14 cellular contexts compared by ENCODE assay signal in genomic region chr18:23236876-23237468, GRCh38.
DNase-seq lines count a peak whose midpoint lies in the region; TF ChIP-seq lines count a peak whose summit lies in the region.
"Had no signal": no experiment of that assay in that cellular context is flagged by ENCODE, and none has a peak within 500 bp of the region (broad histone marks: within the 10 kb centered on the region; RNA-seq: fewer than 3 reads in every experiment).

No MANE protein-coding gene starts in this region.

- peak overlapping the region in 1 of 7 donors; percentile 7 for H3K4me3 Mint-ChIP-seq in CD8-positive, alpha-beta memory T cell

- DNase-seq in CD8-positive, alpha-beta memory T cell = no peak
- no peak for DNase-seq in esophagus squamous epithelium (lab: John Stamatoyannopoulos, UW)
- no peak for DNase-seq in sigmoid colon
- no peak for DNase-seq in MV-4-11 (lab: John Stamatoyannopoulos, UW)
- no peak for DNase-seq in activated T-cell treated with anti-CD3 and anti-CD28 coated beads for 4 hours
- no peak for DNase-seq in ACHN
- DNase-seq in activated naive CD4-positive, alpha-beta T cell treated with anti-CD3 and anti-CD28 coated beads, Interleukin-2, amount 50 U/mL, for 16 hours = no peak
- DNase-seq: KBM-7, PC-3 had no signal

- POLR2A ChIA-PET in CD8-positive, alpha-beta memory T cell (lab: Charles Lee) = no interaction called here

- in situ Hi-C loops in ACHN (cut with HindIII; ENCODE audit: low pct_ligation_motif_present, low pct_unique_long_range_greater_than_20kb, low sequenced_read_pairs) = no loop called here

- H3K4me2 ChIP-seq in OCI-LY3 (ENCODE audit: low read length) = peak overlapping the region; percentile 59

- H3K27me3 Mint-ChIP-seq in CD8-positive, alpha-beta memory T cell = peaks cover 0 to 1% of the 10 kb centered on the region in 2 donors
- H3K27me3 Mint-ChIP-seq: CD4-positive, alpha-beta memory T cell; central memory CD8-positive, alpha-beta T cell had no signal

- no peaks in the 10 kb centered on the region for H3K9me3 Mint-ChIP-seq in CD8-positive, alpha-beta memory T cell
- H3K9me3 Mint-ChIP-seq: activated T-cell treated with anti-CD3 and anti-CD28 coated beads, Interleukin-2, amount 50 U/mL, for 72 hours; CD4-positive, alpha-beta memory T cell; central memory CD8-positive, alpha-beta T cell had no signal

- H3K27ac ChIP-seq in CD8-positive, alpha-beta memory T cell (ENCODE audit: low read depth, low read length) = no peak overlapping the region
- no peak overlapping the region for H3K27ac ChIP-seq in OCI-LY3 (ENCODE audit: low read length)
- peak overlapping the region; percentile 78 to 89 (median 84) for H3K27ac ChIP-seq in esophagus squamous epithelium
- H3K27ac ChIP-seq in sigmoid colon = peak overlapping the region; percentile 79 to 83 (median 81)

- TF ChIP-seq POLR2A in esophagus squamous epithelium (IDR thresholded peaks at IDR 0.05) = no peak
- no peak for TF ChIP-seq POLR2A in sigmoid colon (IDR thresholded peaks at IDR 0.05)

- H3K36me3 Mint-ChIP-seq in CD8-positive, alpha-beta memory T cell = no peaks in the 10 kb centered on the region
- H3K36me3 Mint-ChIP-seq: CD4-positive, alpha-beta memory T cell had no signal

- intact Hi-C loops in esophagus squamous epithelium (cut with DNase I) (loop anchor here (10.0 kb wide), 2 partner anchors 102 to 118 kb away; partner anchors contain the start of gene CABLES1), sigmoid colon (cut with DNase I) (no loop called here)

- no peak for TF ChIP-seq EP300 in sigmoid colon (IDR thresholded peaks at IDR 0.05)

- CTCF ChIA-PET in CD8-positive, alpha-beta memory T cell (lab: Charles Lee) = interaction anchor here (1.0 to 1.1 kb wide), 2 partner anchors 9 to 13 kb away, joined by 3 to 4 read pairs; no protein-coding TSS in a partner anchor

- H3K4me1 Mint-ChIP-seq in CD8-positive, alpha-beta memory T cell = peaks cover 19 to 36% (median 32%) of the 10 kb centered on the region in 3 donors

- H3K27ac Mint-ChIP-seq in CD8-positive, alpha-beta memory T cell = peak overlapping the region in 6 of 8 donors; percentile 27 to 86 (median 52)

- no peaks in the 10 kb centered on the region for H4K20me1 ChIP-seq in OCI-LY3 (ENCODE audit: insufficient read depth, low read length)

- H3K36me3 ChIP-seq in CD8-positive, alpha-beta memory T cell (ENCODE audit: insufficient read depth, low read length) = no peaks in the 10 kb centered on the region
- H3K36me3 ChIP-seq in OCI-LY3 (replicated peaks; ENCODE audit: low read depth, low read length) = peaks cover 39% of the 10 kb centered on the region
- H3K36me3 ChIP-seq in esophagus squamous epithelium = peaks cover 0 to 18% (median 0%) of the 10 kb centered on the region in 3 donors
- no peaks in the 10 kb centered on the region for H3K36me3 ChIP-seq in sigmoid colon
- H3K36me3 ChIP-seq: HAP-1 had no signal

- no peak overlapping the region for H2AFZ ChIP-seq in OCI-LY3 (ENCODE audit: low read depth, low read length)

- no peak for TF ChIP-seq CTCF in OCI-LY3 (IDR thresholded peaks at IDR 0.05; ENCODE audit: low read depth, low read length)
- no peak for TF ChIP-seq CTCF in esophagus squamous epithelium (IDR thresholded peaks at IDR 0.05)
- TF ChIP-seq CTCF in sigmoid colon (IDR thresholded peaks at IDR 0.05) = no peak

- H3K27me3 ChIP-seq in CD8-positive, alpha-beta memory T cell (ENCODE audit: insufficient read depth, low read length, poor library complexity, severe bottlenecking) = no peaks in the 10 kb centered on the region
- peaks cover 4% of the 10 kb centered on the region; the same call in 1 of the 2 replicates for H3K27me3 ChIP-seq in OCI-LY3 (ENCODE audit: low read depth, low read length)
- no peaks in the 10 kb centered on the region for H3K27me3 ChIP-seq in esophagus squamous epithelium
- no peaks in the 10 kb centered on the region for H3K27me3 ChIP-seq in sigmoid colon

- no peaks in the 10 kb centered on the region for H3K9me3 ChIP-seq in CD8-positive, alpha-beta memory T cell (ENCODE audit: low read length)
- H3K9me3 ChIP-seq in OCI-LY3 (ENCODE audit: insufficient read depth, low read length) = no peaks in the 10 kb centered on the region
- H3K9me3 ChIP-seq in esophagus squamous epithelium = no peaks in the 10 kb centered on the region
- no peaks in the 10 kb centered on the region for H3K9me3 ChIP-seq in sigmoid colon
- H3K9me3 ChIP-seq: HAP-1 had no signal

- peaks cover 23% of the 10 kb centered on the region for H3K4me1 ChIP-seq in CD8-positive, alpha-beta memory T cell (ENCODE audit: insufficient read depth, low read length)
- H3K4me1 ChIP-seq in OCI-LY3 (ENCODE audit: low read length) = peaks cover 64% of the 10 kb centered on the region
- peaks cover 5 to 28% (median 13%) of the 10 kb centered on the region in 3 donors for H3K4me1 ChIP-seq in esophagus squamous epithelium
- peaks cover 0 to 21% (median 20%) of the 10 kb centered on the region in 4 donors for H3K4me1 ChIP-seq in sigmoid colon
- H3K4me1 ChIP-seq: HAP-1 had no signal

- no peaks in the 10 kb centered on the region for H3K79me2 ChIP-seq in OCI-LY3 (ENCODE audit: low read length)

- no peak overlapping the region for H3K9ac ChIP-seq in OCI-LY3 (ENCODE audit: low read length)

- no peak overlapping the region for H3K4me3 ChIP-seq in CD8-positive, alpha-beta memory T cell (ENCODE audit: low read length)
- H3K4me3 ChIP-seq in OCI-LY3 (ENCODE audit: low read length) = no peak overlapping the region
- peak overlapping the region in 1 of 4 donors; percentile 57 for H3K4me3 ChIP-seq in esophagus squamous epithelium
- H3K4me3 ChIP-seq in sigmoid colon = no peak overlapping the region
- H3K4me3 ChIP-seq: HAP-1 had no signal

- WGBS in esophagus squamous epithelium, 2 donors = 87 to 98% methylated on average over 5 to 11 of the region's 13 CpGs
- 88 to 92% methylated on average over 13 of the region's 13 CpGs for WGBS in sigmoid colon, 2 donors

Comparison
In these comparisons a context has a peak if more than half of its experiments do, and no peak if none do; other contexts are left out.
1. H3K27ac ChIP-seq: peak in esophagus squamous epithelium (4 of 4) and sigmoid colon (4 of 4); none in CD8-positive, alpha-beta memory T cell (single experiment) and OCI-LY3 (single experiment).